ENCODE assay signal across 8 cellular contexts in the genomic region with DNA sequence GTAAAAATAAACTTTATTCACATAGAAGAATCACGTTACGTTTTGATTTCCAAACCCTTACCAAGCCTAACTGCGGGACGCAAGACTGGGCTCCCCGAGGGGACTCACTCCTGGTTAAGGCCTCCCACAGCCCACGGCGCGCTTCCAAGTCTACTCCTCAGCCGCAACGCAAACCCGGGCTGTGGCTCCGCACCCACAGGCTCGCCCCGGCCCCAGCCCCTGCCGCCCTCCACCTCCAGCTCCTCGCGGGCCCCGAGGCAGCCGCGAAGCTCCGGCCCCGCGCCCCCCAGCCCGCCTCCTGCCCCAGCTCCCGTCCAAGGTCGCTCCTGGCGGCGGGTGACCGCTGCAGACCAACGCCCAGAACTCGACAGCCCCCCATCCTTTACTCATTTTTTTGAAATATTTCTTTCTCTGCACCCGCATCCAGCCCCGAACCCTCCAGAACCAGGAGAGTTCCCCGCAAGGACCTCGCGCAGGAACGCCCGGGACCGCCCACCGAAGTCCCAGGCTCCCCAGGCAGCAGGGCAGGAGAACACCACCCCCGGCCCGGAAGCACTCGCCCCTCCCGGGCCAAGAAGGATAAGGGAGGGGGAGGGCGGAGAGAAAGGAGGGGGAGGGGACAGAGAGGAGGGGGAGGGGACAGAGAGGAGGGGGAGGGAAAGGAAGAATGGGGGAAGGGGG. TPM values are rescaled to one million over a fixed set of nuclear protein-coding genes. Genes with fewer than 3 reads are reported as not detected.
A peak's percentile ranks its signal among the peaks of the same experiment; 100 is the strongest.
DNase-seq lines count a peak whose midpoint lies in the region; ATAC-seq and TF ChIP-seq lines count a peak whose summit lies in the region.

No MANE protein-coding gene starts in this region.

- no peaks in the 10 kb centered on the region for H3K36me3 ChIP-seq in uterus

- ATAC-seq in left ventricle myocardium superior (peak; percentile 71), GM21619 (IDR thresholded peaks at IDR 0.05; ENCODE audit: unreplicated experiment) (no peak)

- no peaks in the 10 kb centered on the region for H3K9me3 ChIP-seq in uterus

- H3K4me3 ChIP-seq in GM12865 (ENCODE audit: low read depth, low read length) (peak overlapping the region; percentile 97), uterus (peak overlapping the region; percentile 65 to 100)

- H3K4me1 Mint-ChIP-seq in progenitor cell of endocrine pancreas (ENCODE audit: low read depth): peaks cover 30% of the 10 kb centered on the region

- TF ChIP-seq POLR2A in uterus (IDR thresholded peaks at IDR 0.05): no peak

- peak overlapping the region; percentile 94 to 100 for H3K27ac ChIP-seq in uterus

- H3K4me3 Mint-ChIP-seq in progenitor cell of endocrine pancreas (ENCODE audit: low read depth): peak overlapping the region; percentile 98

- TF ChIP-seq CTCF in GM12865 (IDR thresholded peaks at IDR 0.05; ENCODE audit: insufficient read depth, low read depth, low read length, missing control alignments) (no peak), progenitor cell of endocrine pancreas (IDR thresholded peaks at IDR 0.05; ENCODE audit: unreplicated experiment) (no peak), uterus (IDR thresholded peaks at IDR 0.05) (no peak)

- H3K27me3 ChIP-seq in uterus: no peaks in the 10 kb centered on the region

- peak overlapping the region; percentile 99 for H3K27ac Mint-ChIP-seq in progenitor cell of endocrine pancreas

- H3K4me1 ChIP-seq in uterus: peaks cover 5 to 10% of the 10 kb centered on the region in 2 donors

- no peaks in the 10 kb centered on the region for H3K27me3 Mint-ChIP-seq in progenitor cell of endocrine pancreas

- no peaks in the 10 kb centered on the region for H3K9me3 Mint-ChIP-seq in progenitor cell of endocrine pancreas (ENCODE audit: low read depth)

- no peaks in the 10 kb centered on the region for H3K36me3 Mint-ChIP-seq in progenitor cell of endocrine pancreas (ENCODE audit: insufficient read depth)

- DNase-seq in GM12865 (ENCODE audit: low read depth) (peak; percentile 86), M059J (ENCODE audit: low read depth) (peak; percentile 66), T follicular helper cell (ENCODE audit: low read depth) (peak; percentile 43), amniotic epithelial cell (ENCODE audit: low read depth) (peak; percentile 78), left ventricle myocardium superior (peak; percentile 92), progenitor cell of endocrine pancreas (ENCODE audit: low spot score, unreplicated experiment) (peak; percentile 47), uterus (peak; percentile 83 to 84)

- intact Hi-C loops in left ventricle myocardium superior (cut with micrococcal nuclease) (no loop called here), uterus (cut with DNase I; ENCODE audit: low total_unique reads) (no loop called here)

RNA-seq across cellular contexts. Expression of gene USP22, which starts 0.9 kb away (rescaled TPM):
- 144 and 170 TPM in 2 replicates for total RNA-seq in M059J (2014; rRNA removed; shearing (Covaris generic))
- total RNA-seq in left ventricle myocardium superior: 144 TPM
- 368 and 373 TPM in 2 replicates for total RNA-seq in progenitor cell of endocrine pancreas
- 100 to 1,000 TPM; 110 to 299 (median 189) TPM for total RNA-seq in uterus
